ENCODE assay signal across 32 cellular contexts in genomic region chr10:77977016-77977415, GRCh38.
"Had no signal": no experiment of that assay in that cellular context is flagged by ENCODE, and none has a peak within 500 bp of the region (broad histone marks: within the 10 kb centered on the region; RNA-seq: fewer than 3 reads in every experiment).

No MANE protein-coding gene starts in this region.

- H3K27me3 ChIP-seq: brain microvascular endothelial cell had no signal

- DNase-seq: activated CD4-positive, alpha-beta memory T cell treated with anti-CD3 and anti-CD28 coated beads, Interleukin-2, amount 10 ng/mL, durations not matched to agents 7 days and 5 days; activated CD4-positive, alpha-beta T cell treated with anti-CD3 and anti-CD28 coated beads for 1 hour; activated CD4-positive, alpha-beta T cell treated with anti-CD3 and anti-CD28 coated beads for 48 hours; activated CD4-positive, CD25-positive, alpha-beta regulatory T cell; activated CD8-positive, alpha-beta memory T cell treated with anti-CD3 and anti-CD28 coated beads for 24 hours; activated CD8-positive, alpha-beta memory T cell treated with anti-CD3 and anti-CD28 coated beads, Interleukin-2, amount 10 ng/mL, durations not matched to agents 7 days and 5 days; activated CD8-positive, alpha-beta memory T cell treated with anti-CD3 and anti-CD28 coated beads, Interleukin-2, amount 50 U/mL, for 48 hours; activated effector memory CD4-positive, alpha-beta T cell treated with Interleukin-2 at 50 U/mL for 16 hours; activated naive CD4-positive, alpha-beta T cell treated with anti-CD3 and anti-CD28 coated beads, Interleukin-2, amount 50 U/mL, for 16 hours; activated naive CD8-positive, alpha-beta T cell treated with anti-CD3 and anti-CD28 coated beads for 36 hours; activated T-cell treated with anti-CD3 and anti-CD28 coated beads, Interleukin-2, amount 50 U/mL, for 48 hours; amniotic stem cell; aorta; brain microvascular endothelial cell; IMR-90; NCI-H1105; NCI-H1417 treated with DMSO at 0.1 percent for 48 hours; NCI-H1930; NCI-H2081 treated with DMSO at 0.1 percent for 48 hours; NCI-H226; NCI-H446 treated with DMSO at 0.1 percent for 48 hours; NCI-H526; NCI-H748 treated with DMSO at 0.1 percent for 48 hours; NK-92 treated with Interleukin-12 subunit alpha and Interleukin-12 subunit beta, amount 100 ng/mL, for 24 hours; PC-3; Right ventricle myocardium superior; SW 1271; T-helper 1 cell; T-helper 2 cell; T-helper 9 cell; WERI-Rb-1 had no signal

- ATAC-seq: activated CD8-positive, alpha-beta memory T cell treated with anti-CD3 and anti-CD28 coated beads, Interleukin-2, amount 10 ng/mL, durations not matched to agents 7 days and 5 days; K562; PC-3 had no signal

- H3K27ac ChIP-seq: brain microvascular endothelial cell, WERI-Rb-1 had no signal

- H3K4me3 ChIP-seq: K562 had no signal
